ENCODE assay signal across 12 cellular contexts in genomic region chr20:46361811-46362210, GRCh38. TPM values are rescaled to one million over a fixed set of nuclear protein-coding genes. Genes with fewer than 3 reads are reported as not detected.
DNase-seq lines count a peak whose midpoint lies in the region; ATAC-seq and TF ChIP-seq lines count a peak whose summit lies in the region.
"Had no signal": no experiment of that assay in that cellular context is flagged by ENCODE, and none has a peak within 500 bp of the region (broad histone marks: within the 10 kb centered on the region; RNA-seq: fewer than 3 reads in every experiment).

No MANE protein-coding gene starts in this region.

- CTCF ChIA-PET in activated B cell treated with CpG ODN at 0.5 μM for 24 hours (lab: Charles Lee): no interaction called here

- H3K27ac ChIP-seq in MM.1S (ENCODE audit: low read length): no peak overlapping the region
- H3K27ac ChIP-seq: foreskin keratinocyte, SJCRH30 had no signal

- no peak overlapping the region for H3K9ac ChIP-seq in MM.1S (ENCODE audit: low read length)

- peak overlapping the region; percentile 87 for H3K27ac Mint-ChIP-seq in activated naive CD4-positive, alpha-beta T cell treated with anti-CD3 and anti-CD28 coated beads, Interleukin-2, amount 50 U/mL, for 24 hours
- H3K27ac Mint-ChIP-seq in activated B cell treated with CpG ODN at 0.5 μM for 24 hours (peak overlapping the region; percentile 64), memory B cell (peak overlapping the region; percentile 41), type B pancreatic cell (peak overlapping the region; percentile 32)

- no peak for ATAC-seq in activated B cell treated with CpG ODN at 0.5 μM for 24 hours (ENCODE audit: low read depth)
- no peak for ATAC-seq in memory B cell (ENCODE audit: low read depth)
- no peak for ATAC-seq in GM18873 (IDR thresholded peaks at IDR 0.05; ENCODE audit: low FRiP score, unreplicated experiment)
- ATAC-seq: foreskin keratinocyte had no signal

- no peaks in the 10 kb centered on the region for H3K27me3 ChIP-seq in MM.1S (replicated peaks; ENCODE audit: insufficient read depth, low read length)
- H3K27me3 ChIP-seq: foreskin keratinocyte, SJCRH30 had no signal

- H3K9me3 ChIP-seq in MM.1S (replicated peaks; ENCODE audit: insufficient read depth, low read length): no peaks in the 10 kb centered on the region
- H3K9me3 ChIP-seq: SJCRH30 had no signal

- H3F3A ChIP-seq in MM.1S (ENCODE audit: insufficient read depth, low read length): peaks cover 7% of the 10 kb centered on the region

- H3K4me3 Mint-ChIP-seq in activated naive CD4-positive, alpha-beta T cell treated with anti-CD3 and anti-CD28 coated beads, Interleukin-2, amount 50 U/mL, for 24 hours: peak overlapping the region; percentile 79
- H3K4me3 Mint-ChIP-seq in activated B cell treated with CpG ODN at 0.5 μM for 24 hours (no peak overlapping the region), memory B cell (no peak overlapping the region), type B pancreatic cell (no peak overlapping the region)

- peaks cover 15% of the 10 kb centered on the region for H3K36me3 Mint-ChIP-seq in activated naive CD4-positive, alpha-beta T cell treated with anti-CD3 and anti-CD28 coated beads, Interleukin-2, amount 50 U/mL, for 24 hours
- peaks cover 59% of the 10 kb centered on the region for H3K36me3 Mint-ChIP-seq in activated B cell treated with CpG ODN at 0.5 μM for 24 hours (ENCODE audit: low read depth)
- H3K36me3 Mint-ChIP-seq in memory B cell: peaks cover 15% of the 10 kb centered on the region
- H3K36me3 Mint-ChIP-seq in type B pancreatic cell: peaks cover 18% of the 10 kb centered on the region

- POLR2A ChIA-PET in activated B cell treated with CpG ODN at 0.5 μM for 24 hours (lab: Charles Lee): no interaction called here

- no peak overlapping the region for H3K4me2 ChIP-seq in MM.1S (ENCODE audit: low read depth, low read length)

- no peak overlapping the region for H3K4me3 ChIP-seq in MM.1S (ENCODE audit: low read length)
- H3K4me3 ChIP-seq: SJCRH30 had no signal

- peaks cover 11% of the 10 kb centered on the region; the same call in 1 of the 2 replicates for H3K4me1 ChIP-seq in MM.1S (ENCODE audit: low read length)
- H3K4me1 ChIP-seq: foreskin keratinocyte had no signal

- H3K4me1 Mint-ChIP-seq in activated naive CD4-positive, alpha-beta T cell treated with anti-CD3 and anti-CD28 coated beads, Interleukin-2, amount 50 U/mL, for 24 hours: peaks cover 88% of the 10 kb centered on the region
- H3K4me1 Mint-ChIP-seq in activated B cell treated with CpG ODN at 0.5 μM for 24 hours (peaks cover 72% of the 10 kb centered on the region), memory B cell (peaks cover 43% of the 10 kb centered on the region), type B pancreatic cell (ENCODE audit: unreplicated experiment) (peaks cover 31% of the 10 kb centered on the region)

- H3K9me2 ChIP-seq in MM.1S (replicated peaks; ENCODE audit: insufficient read depth, low read length): no peaks in the 10 kb centered on the region

- H3K79me2 ChIP-seq in MM.1S (ENCODE audit: low read length): peaks cover 45% of the 10 kb centered on the region

- H2AFZ ChIP-seq in MM.1S (ENCODE audit: low read length): no peak overlapping the region

- no peaks in the 10 kb centered on the region for H3K27me3 Mint-ChIP-seq in activated naive CD4-positive, alpha-beta T cell treated with anti-CD3 and anti-CD28 coated beads, Interleukin-2, amount 50 U/mL, for 24 hours
- H3K27me3 Mint-ChIP-seq in activated B cell treated with CpG ODN at 0.5 μM for 24 hours: no peaks in the 10 kb centered on the region
- no peaks in the 10 kb centered on the region for H3K27me3 Mint-ChIP-seq in memory B cell
- no peaks in the 10 kb centered on the region for H3K27me3 Mint-ChIP-seq in type B pancreatic cell

- H4K20me1 ChIP-seq in MM.1S (ENCODE audit: insufficient read depth, low read length): no peaks in the 10 kb centered on the region

- TF ChIP-seq CTCF in activated B cell treated with CpG ODN at 0.5 μM for 24 hours (IDR thresholded peaks at IDR 0.05) (no peak), type B pancreatic cell (conservative IDR thresholded peaks at IDR 0.05) (no peak), MM.1S (IDR thresholded peaks at IDR 0.05; ENCODE audit: low read length) (no peak)

- no peaks in the 10 kb centered on the region for H3K36me3 ChIP-seq in MM.1S (replicated peaks; ENCODE audit: insufficient read depth, low read length)

- no peaks in the 10 kb centered on the region for H3K9me3 Mint-ChIP-seq in activated naive CD4-positive, alpha-beta T cell treated with anti-CD3 and anti-CD28 coated beads, Interleukin-2, amount 50 U/mL, for 24 hours
- H3K9me3 Mint-ChIP-seq in activated B cell treated with CpG ODN at 0.5 μM for 24 hours: no peaks in the 10 kb centered on the region
- H3K9me3 Mint-ChIP-seq in memory B cell: no peaks in the 10 kb centered on the region
- H3K9me3 Mint-ChIP-seq in type B pancreatic cell: no peaks in the 10 kb centered on the region

- no peak for DNase-seq in activated naive CD4-positive, alpha-beta T cell (lab: John Stamatoyannopoulos, UW)
- DNase-seq in activated B cell treated with CpG ODN at 0.5 μM for 24 hours: no peak
- DNase-seq in memory B cell (ENCODE audit: low spot score in 2 of 2): no peak
- no peak for DNase-seq in type B pancreatic cell (ENCODE audit: extremely low spot score, unreplicated experiment)
- DNase-seq in DMS 273 (lab: John Stamatoyannopoulos, UW; ENCODE audit: unreplicated experiment): no peak
- no peak for DNase-seq in MM.1S
- DNase-seq: DMS79 treated with DMSO at 0.1 percent for 48 hours, foreskin keratinocyte, SJCRH30 had no signal

- intact Hi-C loops in activated B cell treated with CpG ODN at 0.5 μM for 24 hours (cut with micrococcal nuclease): loop anchor here (10.0 kb wide), 1 partner anchor 567 kb away; the partner anchor contains the start of genes DNTTIP1 and WFDC3

RNA-seq across cellular contexts. Expression of gene ELMO2, which starts 44.6 kb away (rescaled TPM):
- total RNA-seq in activated B cell treated with CpG ODN at 0.5 μM for 24 hours (39.0 and 45.6 TPM in 2 replicates), type B pancreatic cell (ENCODE audit: low replicate concordance) (35.1 and 49.1 TPM in 2 replicates)

RNA-seq across cellular contexts. Expression of gene CDH22, which starts 53.5 kb away (rescaled TPM):
- total RNA-seq in activated B cell treated with CpG ODN at 0.5 μM for 24 hours (0.09 TPM in 1 of 2 replicates, not detected in the other), type B pancreatic cell (ENCODE audit: low replicate concordance) (1.3 and 1.8 TPM in 2 replicates)
- total RNA-seq: foreskin keratinocyte, MCF 10A had no signal

Comparison
In these comparisons a context has a peak if more than half of its experiments do, and no peak if none do; other contexts are left out.
1. H3K27ac Mint-ChIP-seq: peak in every context shown above with its lines; median percentile 87 in activated naive CD4-positive, alpha-beta T cell treated with anti-CD3 and anti-CD28 coated beads, Interleukin-2, amount 50 U/mL, for 24 hours; 64 in activated B cell treated with CpG ODN at 0.5 μM for 24 hours; 41 in memory B cell; 32 in type B pancreatic cell.